In genomic region chr2:61380120-61380881, GRCh38 we compare ENCODE assay signal across 27 cellular contexts.
DNase-seq lines count a peak whose midpoint lies in the region; ATAC-seq and TF ChIP-seq lines count a peak whose summit lies in the region.
"Had no signal": no experiment of that assay in that cellular context is flagged by ENCODE, and none has a peak within 500 bp of the region (broad histone marks: within the 10 kb centered on the region; RNA-seq: fewer than 3 reads in every experiment).

No MANE protein-coding gene starts in this region.

- intact Hi-C loops in natural killer cell (cut with micrococcal nuclease), result no loop called here

- H3K9me3 ChIP-seq in Peyer's patch, result no peaks in the 10 kb centered on the region
- H3K9me3 ChIP-seq: A549, HAP-1, MG63, prostate gland, upper lobe of left lung had no signal

- H3K27me3 ChIP-seq in Peyer's patch, result no peaks in the 10 kb centered on the region
- H3K27me3 ChIP-seq: MG63, upper lobe of left lung had no signal

- H3K4me3 ChIP-seq in Peyer's patch, result no peak overlapping the region
- H3K4me3 ChIP-seq: A549, HAP-1, MG63, prostate gland, upper lobe of left lung had no signal

- DNase-seq in natural killer cell, result no peak
- DNase-seq in natural killer cell treated with Interleukin-12 subunit alpha and Interleukin-12 subunit beta and Interleukin-15 and Interleukin-18, amount 100 ng/mL, for 72 hours (ENCODE audit: low spot score), result no peak
- peak; percentile 18 for DNase-seq in fibroblast of peridontal ligament (ENCODE audit: extremely low read depth)
- peak; percentile 66 for DNase-seq in iris pigment epithelial cell (ENCODE audit: low read depth)
- no peak for DNase-seq in stimulated activated effector memory CD8-positive, alpha-beta T cell treated with anti-CD3 and anti-CD28 coated beads, Interleukin-12 subunit alpha, Interleukin-12 subunit beta, amount 100 ng/mL, for 72 hours (ENCODE audit: low spot score in 2 of 2)
- DNase-seq in epidermal melanocyte (ENCODE audit: insufficient read length, low spot score), result no peak
- DNase-seq in Peyer's patch, result no peak
- DNase-seq: activated CD4-positive, alpha-beta T cell treated with anti-CD3 and anti-CD28 coated beads for 1 hour; activated CD8-positive, alpha-beta T cell treated with anti-CD3 and anti-CD28 coated beads for 36 hours; aorta; CD8-positive, alpha-beta T cell; central memory CD4-positive, alpha-beta T cell; DMS 273 treated with DMSO at 0.1 percent for 48 hours; KG1; MG63; NCI-H1417 treated with DMSO at 0.1 percent for 48 hours; NCI-H2081; NCI-H226; NCI-H748 treated with DMSO at 0.1 percent for 48 hours; stimulated activated CD4-positive, alpha-beta T cell treated with anti-CD3 and anti-CD28 coated beads, Interleukin-2, amount 100 ng/mL, for 48 hours; upper lobe of left lung had no signal

- no peak for ATAC-seq in natural killer cell
- no peak for ATAC-seq in natural killer cell treated with Interleukin-12 subunit alpha and Interleukin-12 subunit beta and Interleukin-15 and Interleukin-18, amount 100 ng/mL, for 72 hours
- no peak for ATAC-seq in stimulated activated effector memory CD8-positive, alpha-beta T cell treated with anti-CD3 and anti-CD28 coated beads, Interleukin-12 subunit alpha, Interleukin-12 subunit beta, amount 100 ng/mL, for 72 hours
- ATAC-seq in HG03025 (IDR thresholded peaks at IDR 0.05; ENCODE audit: low FRiP score, unreplicated experiment), result no peak
- ATAC-seq: A549; activated CD8-positive, alpha-beta T cell treated with anti-CD3 and anti-CD28 coated beads for 36 hours; activated naive CD4-positive, alpha-beta T cell treated with anti-CD3 and anti-CD28 coated beads, Interleukin-2, amount 50 U/mL, for 72 hours; CD8-positive, alpha-beta T cell had no signal

- H3K27me3 Mint-ChIP-seq in natural killer cell (ENCODE audit: low read depth in 2 of 2), result no peaks in the 10 kb centered on the region
- H3K27me3 Mint-ChIP-seq in natural killer cell treated with Interleukin-12 subunit alpha and Interleukin-12 subunit beta and Interleukin-15 and Interleukin-18, amount 100 ng/mL, for 72 hours, result no peaks in the 10 kb centered on the region
- H3K27me3 Mint-ChIP-seq: activated CD8-positive, alpha-beta T cell treated with anti-CD3 and anti-CD28 coated beads for 36 hours had no signal

- no peak overlapping the region for H3K4me3 Mint-ChIP-seq in natural killer cell
- no peak overlapping the region for H3K4me3 Mint-ChIP-seq in natural killer cell treated with Interleukin-12 subunit alpha and Interleukin-12 subunit beta and Interleukin-15 and Interleukin-18, amount 100 ng/mL, for 72 hours
- H3K4me3 Mint-ChIP-seq in stimulated activated effector memory CD8-positive, alpha-beta T cell treated with anti-CD3 and anti-CD28 coated beads, Interleukin-12 subunit alpha, Interleukin-12 subunit beta, amount 100 ng/mL, for 72 hours, result no peak overlapping the region
- H3K4me3 Mint-ChIP-seq: activated CD8-positive, alpha-beta T cell treated with anti-CD3 and anti-CD28 coated beads for 36 hours; CD8-positive, alpha-beta T cell; T-helper 1 cell treated with Interleukin-12 subunit alpha and Interleukin-12 subunit beta and Interleukin-4 antibody, amounts not matched to agents 30 μg/mL and 1 μg/mL, for 36 hours had no signal

- peaks cover 0 to 51% (median 0%) of the 10 kb centered on the region in 3 donors for H3K36me3 ChIP-seq in Peyer's patch

- no peaks in the 10 kb centered on the region for H3K4me1 ChIP-seq in Peyer's patch
- H3K4me1 ChIP-seq: A549, prostate gland, upper lobe of left lung had no signal

- H3K4me1 Mint-ChIP-seq in natural killer cell, result peaks cover 18% of the 10 kb centered on the region in 2 donors
- peaks cover 17 to 22% of the 10 kb centered on the region in 2 donors for H3K4me1 Mint-ChIP-seq in natural killer cell treated with Interleukin-12 subunit alpha and Interleukin-12 subunit beta and Interleukin-15 and Interleukin-18, amount 100 ng/mL, for 72 hours (ENCODE audit: low read depth in 2 of 2)
- H3K4me1 Mint-ChIP-seq in stimulated activated effector memory CD8-positive, alpha-beta T cell treated with anti-CD3 and anti-CD28 coated beads, Interleukin-12 subunit alpha, Interleukin-12 subunit beta, amount 100 ng/mL, for 72 hours, result peaks cover 13% of the 10 kb centered on the region

- TF ChIP-seq POLR2A in Peyer's patch (IDR thresholded peaks at IDR 0.05), result no peak

- TF ChIP-seq CTCF in natural killer cell (IDR thresholded peaks at IDR 0.05) (no peak), Peyer's patch (IDR thresholded peaks at IDR 0.05) (no peak)

- no peaks in the 10 kb centered on the region for H3K9me3 Mint-ChIP-seq in natural killer cell
- no peaks in the 10 kb centered on the region for H3K9me3 Mint-ChIP-seq in natural killer cell treated with Interleukin-12 subunit alpha and Interleukin-12 subunit beta and Interleukin-15 and Interleukin-18, amount 100 ng/mL, for 72 hours
- no peaks in the 10 kb centered on the region for H3K9me3 Mint-ChIP-seq in stimulated activated effector memory CD8-positive, alpha-beta T cell treated with anti-CD3 and anti-CD28 coated beads, Interleukin-12 subunit alpha, Interleukin-12 subunit beta, amount 100 ng/mL, for 72 hours
- H3K9me3 Mint-ChIP-seq: activated CD8-positive, alpha-beta T cell treated with anti-CD3 and anti-CD28 coated beads for 36 hours; activated naive CD4-positive, alpha-beta T cell treated with anti-CD3 and anti-CD28 coated beads, Interleukin-2, amount 50 U/mL, for 72 hours; CD8-positive, alpha-beta T cell; T-helper 1 cell treated with Interleukin-12 subunit alpha and Interleukin-12 subunit beta and Interleukin-4 antibody, amounts not matched to agents 30 μg/mL and 1 μg/mL, for 36 hours had no signal

- peaks cover 7% of the 10 kb centered on the region for H3K36me3 Mint-ChIP-seq in natural killer cell
- peaks cover 24% of the 10 kb centered on the region for H3K36me3 Mint-ChIP-seq in natural killer cell treated with Interleukin-12 subunit alpha and Interleukin-12 subunit beta and Interleukin-15 and Interleukin-18, amount 100 ng/mL, for 72 hours
- H3K36me3 Mint-ChIP-seq in stimulated activated effector memory CD8-positive, alpha-beta T cell treated with anti-CD3 and anti-CD28 coated beads, Interleukin-12 subunit alpha, Interleukin-12 subunit beta, amount 100 ng/mL, for 72 hours, result peaks cover 96% of the 10 kb centered on the region

- peak overlapping the region; percentile 29 to 59 for H3K27ac Mint-ChIP-seq in natural killer cell
- no peak overlapping the region for H3K27ac Mint-ChIP-seq in natural killer cell treated with Interleukin-12 subunit alpha and Interleukin-12 subunit beta and Interleukin-15 and Interleukin-18, amount 100 ng/mL, for 72 hours
- H3K27ac Mint-ChIP-seq in stimulated activated effector memory CD8-positive, alpha-beta T cell treated with anti-CD3 and anti-CD28 coated beads, Interleukin-12 subunit alpha, Interleukin-12 subunit beta, amount 100 ng/mL, for 72 hours, result peak overlapping the region; percentile 60
- H3K27ac Mint-ChIP-seq: activated CD8-positive, alpha-beta T cell treated with anti-CD3 and anti-CD28 coated beads for 36 hours; activated naive CD4-positive, alpha-beta T cell treated with anti-CD3 and anti-CD28 coated beads, Interleukin-2, amount 50 U/mL, for 72 hours; CD8-positive, alpha-beta T cell; T-helper 1 cell treated with Interleukin-12 subunit alpha and Interleukin-12 subunit beta and Interleukin-4 antibody, amounts not matched to agents 30 μg/mL and 1 μg/mL, for 36 hours had no signal

- no peak overlapping the region for H3K27ac ChIP-seq in Peyer's patch
- H3K27ac ChIP-seq: A549, prostate gland, upper lobe of left lung had no signal

Comparison
In these comparisons a context has a peak if more than half of its experiments do, and no peak if none do; other contexts are left out.
1. H3K27ac Mint-ChIP-seq: peak in natural killer cell (2 of 2) and stimulated activated effector memory CD8-positive, alpha-beta T cell treated with anti-CD3 and anti-CD28 coated beads, Interleukin-12 subunit alpha, Interleukin-12 subunit beta, amount 100 ng/mL, for 72 hours (single experiment); none in natural killer cell treated with Interleukin-12 subunit alpha and Interleukin-12 subunit beta and Interleukin-15 and Interleukin-18, amount 100 ng/mL, for 72 hours (0 of 2).
2. DNase-seq: peak in fibroblast of peridontal ligament (single experiment) and iris pigment epithelial cell (single experiment); none in natural killer cell (single experiment), natural killer cell treated with Interleukin-12 subunit alpha and Interleukin-12 subunit beta and Interleukin-15 and Interleukin-18, amount 100 ng/mL, for 72 hours (single experiment), stimulated activated effector memory CD8-positive, alpha-beta T cell treated with anti-CD3 and anti-CD28 coated beads, Interleukin-12 subunit alpha, Interleukin-12 subunit beta, amount 100 ng/mL, for 72 hours (0 of 2), epidermal melanocyte (single experiment) and Peyer's patch (0 of 3).